ENCODE assay signal across 7 cellular contexts in the genomic region with DNA sequence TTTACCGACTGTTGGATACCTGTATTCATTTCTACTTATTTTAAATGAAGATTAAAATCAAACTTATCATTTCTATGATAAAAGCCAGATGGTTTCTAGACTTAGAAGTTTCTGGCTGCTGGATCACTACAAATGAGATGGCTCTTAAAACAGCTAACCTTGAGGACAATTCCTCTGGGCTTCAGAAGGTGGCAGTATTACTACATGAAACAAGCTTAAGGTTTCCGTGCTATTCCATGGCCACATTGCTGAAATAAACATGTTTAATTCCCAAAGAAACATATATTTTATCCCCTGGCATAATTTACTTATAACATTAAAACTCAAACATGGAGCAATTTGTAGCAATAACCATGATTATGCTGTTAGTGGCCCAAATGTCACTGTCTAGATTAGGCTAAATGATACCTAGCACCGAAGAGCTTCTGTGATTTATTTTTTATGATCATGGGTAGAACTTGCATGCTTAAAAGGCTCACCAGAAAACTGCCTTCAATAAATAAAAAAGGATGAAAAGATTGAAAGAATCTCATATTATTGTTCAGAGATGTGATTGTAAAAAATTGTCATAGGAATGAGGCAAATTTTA.
DNase-seq lines count a peak whose midpoint lies in the region; ATAC-seq lines count a peak whose summit lies in the region.

No MANE protein-coding gene starts in this region.

- peak; percentile 41 for ATAC-seq in HG03565 (IDR thresholded peaks at IDR 0.05; ENCODE audit: unreplicated experiment)
- no peak for ATAC-seq in HG03159 (IDR thresholded peaks at IDR 0.05; ENCODE audit: unreplicated experiment)
- ATAC-seq in GM18519 (IDR thresholded peaks at IDR 0.05; ENCODE audit: low FRiP score, unreplicated experiment): no peak

- DNase-seq in GM04504 (ENCODE audit: low read depth): peak; percentile 48
- peak; percentile 61 for DNase-seq in RPMI7951 (ENCODE audit: low read depth)
- peak; percentile 68 for DNase-seq in fibroblast of the conjunctiva (ENCODE audit: low read depth)
- peak; percentile 40 for DNase-seq in putamen (ENCODE audit: low spot score)
